1 cellular context compared by ENCODE assay signal in genomic region chr3:88061749-88062148, GRCh38.
TF ChIP-seq lines count a peak whose summit lies in the region.

No MANE protein-coding gene starts in this region.

TF ChIP-seq in IMR-90, 13 proteins besides CTCF, POLR2A, EP300 and RAD21:
- TF ChIP-seq NFE2L2 (IDR thresholded peaks at IDR 0.05; ENCODE audit: low read depth, low read length) = no peak
- TF ChIP-seq RFX5 (IDR thresholded peaks at IDR 0.05; ENCODE audit: low read depth, low read length) = no peak
- no peak for TF ChIP-seq RCOR1 (IDR thresholded peaks at IDR 0.05; ENCODE audit: insufficient replicate concordance, low read length)
- TF ChIP-seq CEBPB (IDR thresholded peaks at IDR 0.05; ENCODE audit: low read depth, low read length) = no peak
- TF ChIP-seq FOS (IDR thresholded peaks at IDR 0.05; ENCODE audit: low read depth, low read length) = no peak
- TF ChIP-seq ELK1 (IDR thresholded peaks at IDR 0.05; ENCODE audit: borderline replicate concordance, low read depth, low read length) = no peak
- no peak for TF ChIP-seq USF2 (IDR thresholded peaks at IDR 0.05; ENCODE audit: low read depth, low read length)
- TF ChIP-seq MAFK (IDR thresholded peaks at IDR 0.05; ENCODE audit: low read depth, low read length) = no peak
- no peak for TF ChIP-seq CHD1 (IDR thresholded peaks at IDR 0.05; ENCODE audit: low read depth, low read length)
- no peak for TF ChIP-seq MXI1 (IDR thresholded peaks at IDR 0.05; ENCODE audit: borderline replicate concordance, low read depth, low read length)
- TF ChIP-seq SMC3 (IDR thresholded peaks at IDR 0.05; ENCODE audit: low read depth, low read length) = no peak
- no peak for TF ChIP-seq MAZ (IDR thresholded peaks at IDR 0.05; ENCODE audit: borderline replicate concordance, low read depth, low read length)
- TF ChIP-seq BHLHE40 (IDR thresholded peaks at IDR 0.05; ENCODE audit: low read depth, low read length) = no peak
